Comparison of ENCODE assay signal across 12 cellular contexts in the genomic region with DNA sequence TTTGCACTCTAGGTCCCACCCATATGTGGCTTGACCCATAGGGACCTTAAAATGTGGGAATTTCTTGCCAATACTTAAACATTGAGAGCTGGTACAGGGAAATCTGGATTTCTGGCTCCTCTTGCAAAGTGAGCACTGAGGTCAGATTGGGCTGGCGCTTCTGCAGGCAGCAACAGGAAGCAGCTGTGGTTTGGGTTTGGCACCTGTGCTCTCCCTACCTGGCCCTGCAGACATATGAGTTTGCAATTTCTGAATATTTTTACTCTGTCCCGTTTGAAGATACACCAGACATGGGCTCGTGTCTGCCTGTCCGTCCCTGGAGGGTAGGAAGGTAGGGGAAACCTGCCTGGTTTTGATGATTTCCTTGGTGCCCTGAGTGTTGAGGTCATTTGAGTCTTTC.
DNase-seq lines count a peak whose midpoint lies in the region; ATAC-seq and TF ChIP-seq lines count a peak whose summit lies in the region.
"Had no signal": no experiment of that assay in that cellular context is flagged by ENCODE, and none has a peak within 500 bp of the region (broad histone marks: within the 10 kb centered on the region; RNA-seq: fewer than 3 reads in every experiment).

No MANE protein-coding gene starts in this region.

- no peak overlapping the region for H4K91ac ChIP-seq in H9 (ENCODE audit: insufficient read length, low read depth, low read length)

- no peak overlapping the region for H2BK5ac ChIP-seq in H9 (ENCODE audit: insufficient read length, low read length)

- H2BK15ac ChIP-seq in H9 (ENCODE audit: low read depth, low read length) = no peak overlapping the region

- DNase-seq in activated T-cell treated with anti-CD3 and anti-CD28 coated beads for 1 hour (ENCODE audit: low read depth) (peak; percentile 11), H9 (no peak), naive B cell (peak; percentile 21), COLO829 (ENCODE audit: low spot score) (no peak), NCI-H2107 treated with DMSO at 0.1 percent for 48 hours (lab: John Stamatoyannopoulos, UW; ENCODE audit: unreplicated experiment) (no peak), esophagus squamous epithelium (lab: John Stamatoyannopoulos, UW) (no peak)
- DNase-seq in activated T-cell treated with anti-CD3 and anti-CD28 coated beads, Interleukin-2, amount 50 U/mL, for 24 hours = no peak
- DNase-seq in activated CD4-positive, alpha-beta memory T cell treated with anti-CD3 and anti-CD28 coated beads for 36 hours = peak; percentile 43
- DNase-seq: NCI-H187, NCI-H748 treated with DMSO at 0.1 percent for 48 hours, nucleus accumbens had no signal

- H2BK12ac ChIP-seq in H9 (ENCODE audit: insufficient read length, low read depth, low read length) = peak overlapping the region; percentile 83

- CTCF ChIA-PET in activated CD4-positive, alpha-beta memory T cell treated with anti-CD3 and anti-CD28 coated beads for 36 hours (lab: Charles Lee) = no interaction called here

- POLR2A ChIA-PET in activated CD4-positive, alpha-beta memory T cell treated with anti-CD3 and anti-CD28 coated beads for 36 hours (lab: Charles Lee) = no interaction called here

- H3K27ac ChIP-seq in H9 (ENCODE audit: insufficient read length, low read depth, low read length) = no peak overlapping the region
- H3K27ac ChIP-seq in esophagus squamous epithelium = no peak overlapping the region

- H3K4ac ChIP-seq in H9 (ENCODE audit: low read depth, low read length) = no peak overlapping the region

- no peak overlapping the region for H3K14ac ChIP-seq in H9 (ENCODE audit: insufficient read depth, low read length)

- H3K79me2 ChIP-seq in H9 (ENCODE audit: insufficient read depth, low read length) = no peaks in the 10 kb centered on the region

- H3T11ph ChIP-seq in H9 (ENCODE audit: low read length) = no peak overlapping the region

- H3K4me2 ChIP-seq in H9 (ENCODE audit: insufficient read depth, insufficient read length, low read length) = no peak overlapping the region

- no peak overlapping the region for H3K56ac ChIP-seq in H9 (ENCODE audit: insufficient read length, low read depth, low read length)

- H4K5ac ChIP-seq in H9 (ENCODE audit: insufficient read length, low read depth, low read length) = no peak overlapping the region

- peak; percentile 78 to 80 for ATAC-seq in naive B cell (ENCODE audit: low read depth in 2 of 2)

- H3K36me3 Mint-ChIP-seq in activated T-cell treated with anti-CD3 and anti-CD28 coated beads, Interleukin-2, amount 50 U/mL, for 24 hours (ENCODE audit: low read depth) = no peaks in the 10 kb centered on the region
- H3K36me3 Mint-ChIP-seq in H9 (ENCODE audit: insufficient read depth in 1 of 3, low read depth in 3 of 3) (no peaks in the 10 kb centered on the region), naive B cell (no peaks in the 10 kb centered on the region)
- H3K36me3 Mint-ChIP-seq in activated CD4-positive, alpha-beta memory T cell treated with anti-CD3 and anti-CD28 coated beads for 36 hours = no peaks in the 10 kb centered on the region
- H3K36me3 Mint-ChIP-seq: type B pancreatic cell had no signal

- H3K27ac Mint-ChIP-seq in activated T-cell treated with anti-CD3 and anti-CD28 coated beads, Interleukin-2, amount 50 U/mL, for 24 hours = no peak overlapping the region
- peak overlapping the region in 1 of 3 experiments; percentile 6; a peak in 1 of 7 replicates for H3K27ac Mint-ChIP-seq in H9
- H3K27ac Mint-ChIP-seq in activated CD4-positive, alpha-beta memory T cell treated with anti-CD3 and anti-CD28 coated beads for 36 hours = no peak overlapping the region
- H3K27ac Mint-ChIP-seq in naive B cell = peak overlapping the region in 3 of 6 donors; percentile 35 to 67 (median 52)
- H3K27ac Mint-ChIP-seq: type B pancreatic cell had no signal

- H4K20me1 ChIP-seq in H9 (ENCODE audit: control insufficient read depth, insufficient read depth, insufficient read length) = no peaks in the 10 kb centered on the region

- no peaks in the 10 kb centered on the region for H3K27me3 Mint-ChIP-seq in activated T-cell treated with anti-CD3 and anti-CD28 coated beads, Interleukin-2, amount 50 U/mL, for 24 hours
- peaks cover 6% of the 10 kb centered on the region for H3K27me3 Mint-ChIP-seq in H9 (ENCODE audit: low read depth)
- no peaks in the 10 kb centered on the region for H3K27me3 Mint-ChIP-seq in activated CD4-positive, alpha-beta memory T cell treated with anti-CD3 and anti-CD28 coated beads for 36 hours
- no peaks in the 10 kb centered on the region for H3K27me3 Mint-ChIP-seq in naive B cell

- no peak overlapping the region for H2BK120ac ChIP-seq in H9 (ENCODE audit: low read depth, low read length, poor library complexity, severe bottlenecking)

- no peaks in the 10 kb centered on the region for H3K9me3 Mint-ChIP-seq in activated T-cell treated with anti-CD3 and anti-CD28 coated beads, Interleukin-2, amount 50 U/mL, for 24 hours
- H3K9me3 Mint-ChIP-seq in H9 (no peaks in the 10 kb centered on the region), naive B cell (peaks cover 0 to 2% (median 0%) of the 10 kb centered on the region in 7 donors)
- H3K9me3 Mint-ChIP-seq in activated CD4-positive, alpha-beta memory T cell treated with anti-CD3 and anti-CD28 coated beads for 36 hours = no peaks in the 10 kb centered on the region
- H3K9me3 Mint-ChIP-seq: type B pancreatic cell had no signal

- H3K23ac ChIP-seq in H9 (ENCODE audit: insufficient read length, low read depth, low read length) = no peak overlapping the region

- H2AFZ ChIP-seq in H9 (ENCODE audit: low read length) = no peak overlapping the region

- H3K9ac ChIP-seq in H9 (ENCODE audit: extremely low read depth, insufficient read length, low read length) = no peak overlapping the region

- H3K4me3 Mint-ChIP-seq in activated T-cell treated with anti-CD3 and anti-CD28 coated beads, Interleukin-2, amount 50 U/mL, for 24 hours = no peak overlapping the region
- H3K4me3 Mint-ChIP-seq in H9 = peak overlapping the region in 1 of 2 experiments; percentile 0; a peak in 2 of 5 replicates
- no peak overlapping the region for H3K4me3 Mint-ChIP-seq in activated CD4-positive, alpha-beta memory T cell treated with anti-CD3 and anti-CD28 coated beads for 36 hours
- H3K4me3 Mint-ChIP-seq in naive B cell = peak overlapping the region; percentile 18 to 73 (median 60)
- H3K4me3 Mint-ChIP-seq: type B pancreatic cell had no signal

- H3K4me1 ChIP-seq in H9 (ENCODE audit: insufficient read depth, low read length) (peaks cover 15% of the 10 kb centered on the region), esophagus squamous epithelium (no peaks in the 10 kb centered on the region)

- intact Hi-C loops in activated CD4-positive, alpha-beta memory T cell treated with anti-CD3 and anti-CD28 coated beads for 36 hours (cut with micrococcal nuclease) = no loop called here
- intact Hi-C loops in esophagus squamous epithelium (cut with DNase I) = no loop called here

- H4K8ac ChIP-seq in H9 (replicated peaks; ENCODE audit: insufficient read length, low read depth, low read length) = no peak overlapping the region

- H3K27me3 ChIP-seq in H9 (ENCODE audit: insufficient read depth, low read length) (no peaks in the 10 kb centered on the region), esophagus squamous epithelium (no peaks in the 10 kb centered on the region)

- H3K23me2 ChIP-seq in H9 (ENCODE audit: insufficient read length, low read depth, low read length, poor library complexity, severe bottlenecking) = no peaks in the 10 kb centered on the region

- H3K4me3 ChIP-seq in esophagus squamous epithelium = no peak overlapping the region

- no peak overlapping the region for H2AK5ac ChIP-seq in H9 (ENCODE audit: insufficient read length, low read length)

- TF ChIP-seq CTCF in H9 (conservative IDR thresholded peaks at IDR 0.05) (no peak), esophagus squamous epithelium (IDR thresholded peaks at IDR 0.05) (no peak)

- no peaks in the 10 kb centered on the region for H3K79me1 ChIP-seq in H9 (ENCODE audit: insufficient read depth, low read depth, low read length, poor library complexity, severe bottlenecking)

- no peak overlapping the region for H3K18ac ChIP-seq in H9 (ENCODE audit: insufficient read length, low read depth, low read length)

- TF ChIP-seq POLR2A in esophagus squamous epithelium (IDR thresholded peaks at IDR 0.05) = no peak

- H3K9me3 ChIP-seq in H9 (ENCODE audit: control insufficient read depth, low read depth, low read length) (no peaks in the 10 kb centered on the region), esophagus squamous epithelium (no peaks in the 10 kb centered on the region)

- H3K4me1 Mint-ChIP-seq in activated T-cell treated with anti-CD3 and anti-CD28 coated beads, Interleukin-2, amount 50 U/mL, for 24 hours (ENCODE audit: low read depth) = peaks cover 33% of the 10 kb centered on the region
- H3K4me1 Mint-ChIP-seq in H9 (peaks cover 41 to 45% of the 10 kb centered on the region in 2 experiments), naive B cell (peaks cover 65 to 85% (median 71%) of the 10 kb centered on the region in 3 donors)
- H3K4me1 Mint-ChIP-seq in activated CD4-positive, alpha-beta memory T cell treated with anti-CD3 and anti-CD28 coated beads for 36 hours (ENCODE audit: low read depth) = peaks cover 37% of the 10 kb centered on the region

- H3K36me3 ChIP-seq in esophagus squamous epithelium = no peaks in the 10 kb centered on the region

- WGBS in H9 (ENCODE audit: extremely low coverage, insufficient read length, low lambda C conversion rate) = no CpG with 5 or more reads among the region's 4 CpGs
- WGBS in esophagus squamous epithelium, 2 donors = 10 to 50% methylated on average over 1 of the region's 4 CpGs

- no peak overlapping the region for H2BK20ac ChIP-seq in H9 (ENCODE audit: low read depth, low read length, poor library complexity, severe bottlenecking)

Comparison
In these comparisons a context has a peak if more than half of its experiments do, and no peak if none do; other contexts are left out.
1. DNase-seq: peak in activated T-cell treated with anti-CD3 and anti-CD28 coated beads for 1 hour (single experiment), activated CD4-positive, alpha-beta memory T cell treated with anti-CD3 and anti-CD28 coated beads for 36 hours (single experiment) and naive B cell (single experiment); none in activated T-cell treated with anti-CD3 and anti-CD28 coated beads, Interleukin-2, amount 50 U/mL, for 24 hours (single experiment), H9 (single experiment), COLO829 (single experiment), NCI-H2107 treated with DMSO at 0.1 percent for 48 hours (single experiment) and esophagus squamous epithelium (single experiment).
2. H3K4me3 Mint-ChIP-seq: peak in naive B cell (8 of 8); none in activated T-cell treated with anti-CD3 and anti-CD28 coated beads, Interleukin-2, amount 50 U/mL, for 24 hours (single experiment) and activated CD4-positive, alpha-beta memory T cell treated with anti-CD3 and anti-CD28 coated beads for 36 hours (single experiment).